ENCODE assay signal across 27 cellular contexts in the genomic region with DNA sequence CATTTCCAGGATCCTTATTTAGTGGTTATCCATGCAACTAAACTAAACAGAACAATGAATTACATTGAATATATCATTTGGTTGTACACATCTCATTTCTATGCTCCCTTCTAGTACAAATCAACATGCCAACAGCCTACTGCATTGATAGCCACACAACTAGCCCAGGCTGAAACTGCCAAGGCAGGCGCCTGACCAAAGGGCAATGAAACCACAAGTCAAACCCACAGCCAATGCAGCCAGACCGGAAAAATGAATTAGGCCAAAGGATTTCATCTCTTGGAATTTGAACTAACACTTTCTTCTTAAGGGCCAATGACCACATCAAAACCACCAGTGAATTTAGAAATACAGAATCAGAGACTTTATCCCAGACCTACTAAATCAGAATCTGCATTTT.
DNase-seq lines count a peak whose midpoint lies in the region; ATAC-seq, FAIRE-seq and TF ChIP-seq lines count a peak whose summit lies in the region.
"Had no signal": no experiment of that assay in that cellular context is flagged by ENCODE, and none has a peak within 500 bp of the region (broad histone marks: within the 10 kb centered on the region; RNA-seq: fewer than 3 reads in every experiment).

No MANE protein-coding gene starts in this region.

- H3K9me3 ChIP-seq in liver (ENCODE audit: control insufficient read depth in 4 of 4, low read length in 3 of 4) (no peaks in the 10 kb centered on the region), HepG2 (ENCODE audit: low read length) (0 out of 2 replicates have a peak, but pooled peaks cover 13% of the 10 kb centered on the region), hepatocyte (ENCODE audit: low read depth) (no peaks in the 10 kb centered on the region)
- H3K9me3 ChIP-seq: A549, psoas muscle had no signal

- no peak overlapping the region for H3K27ac ChIP-seq in liver (ENCODE audit: low read depth in 1 of 2, low read length in 2 of 2)
- no peak overlapping the region for H3K27ac ChIP-seq in HepG2 (ENCODE audit: extremely low read length, insufficient read depth, low read length)
- no peak overlapping the region for H3K27ac ChIP-seq in GM23338 (ENCODE audit: low read depth)
- no peak overlapping the region for H3K27ac ChIP-seq in hepatocyte
- H3K27ac ChIP-seq: A549, ascending aorta, foreskin keratinocyte, GM23248, psoas muscle had no signal

- no peaks in the 10 kb centered on the region for H3K9me3 Mint-ChIP-seq in GM23338

- POLR2A ChIA-PET in HepG2 (lab: Yijun Ruan, JAX) (no interaction called here), HEK293T (lab: Yijun Ruan, JAX) (no interaction called here)

- ATAC-seq in HepG2 (no peak), GM23338 (no peak)
- ATAC-seq: A549; activated naive CD4-positive, alpha-beta T cell treated with anti-CD3 and anti-CD28 coated beads, Interleukin-2, amount 50 U/mL, for 72 hours; activated T-cell treated with anti-CD3 and anti-CD28 coated beads, Interleukin-2, amount 50 U/mL, for 72 hours; foreskin keratinocyte; psoas muscle; T-cell had no signal

- H3K4me3 ChIP-seq in liver (ENCODE audit: low read depth in 1 of 3, low read length in 3 of 3) (no peak overlapping the region), HepG2 (replicated peaks in 1 of 3; ENCODE audit: insufficient read depth in 1 of 3, low read depth in 2 of 3, low read length in 3 of 3) (no peak overlapping the region), astrocyte of the cerebellum (ENCODE audit: low read depth, low read length) (no peak overlapping the region), GM23338 (no peak overlapping the region), hepatocyte (no peak overlapping the region)
- H3K4me3 ChIP-seq: A549, ascending aorta, GM23248, lung, psoas muscle, smooth muscle cell had no signal

- H3K4me3 Mint-ChIP-seq in GM23338: no peak overlapping the region
- H3K4me3 Mint-ChIP-seq: activated T-cell treated with anti-CD3 and anti-CD28 coated beads, Interleukin-2, amount 50 U/mL, for 72 hours; B cell; IgD-negative memory B cell; T-cell had no signal

- in situ Hi-C loops in HepG2 (cut with HindIII; ENCODE audit: extremely low pct_ligation_motif_present, low pct_unique_long_range_greater_than_20kb) (no loop called here), astrocyte of the cerebellum (cut with HindIII; ENCODE audit: low sequenced_read_pairs) (no loop called here)

- H3K79me2 ChIP-seq in HepG2 (ENCODE audit: insufficient read depth, low read length) (no peaks in the 10 kb centered on the region), GM23338 (replicated peaks; ENCODE audit: insufficient read depth) (no peaks in the 10 kb centered on the region), hepatocyte (no peaks in the 10 kb centered on the region)

- BruUV-seq in HepG2 (replicated peaks; lab: Mats Ljungman, UMichigan): no TSS peak

- WGBS in liver: 41% methylated on average over 2 of the region's 2 CpGs
- WGBS in HepG2 (ENCODE audit: low lambda C conversion rate): 33% methylated on average over 2 of the region's 2 CpGs
- WGBS in hepatocyte (ENCODE audit: low lambda C conversion rate, missing lambda C conversion rate): 91% methylated on average over 2 of the region's 2 CpGs

- H3K27me3 ChIP-seq in liver (ENCODE audit: control insufficient read depth in 4 of 4, insufficient read depth in 4 of 4, low read length in 3 of 4) (no peaks in the 10 kb centered on the region), HepG2 (ENCODE audit: control insufficient read depth in 1 of 2, insufficient read depth in 2 of 2, low read length in 2 of 2) (no peaks in the 10 kb centered on the region), GM23338 (ENCODE audit: insufficient read depth) (no peaks in the 10 kb centered on the region), hepatocyte (no peaks in the 10 kb centered on the region)
- H3K27me3 ChIP-seq: ascending aorta, foreskin keratinocyte had no signal

- H3K4me1 ChIP-seq in liver (ENCODE audit: control insufficient read depth in 4 of 4, insufficient read depth in 4 of 4, low read length in 3 of 4): peaks cover 0 to 8% (median 0%) of the 10 kb centered on the region in 4 donors
- no peaks in the 10 kb centered on the region for H3K4me1 ChIP-seq in HepG2 (ENCODE audit: insufficient read depth, low read length)
- H3K4me1 ChIP-seq in GM23338 (ENCODE audit: insufficient read depth): no peaks in the 10 kb centered on the region
- peaks cover 3% of the 10 kb centered on the region for H3K4me1 ChIP-seq in hepatocyte (ENCODE audit: insufficient read depth)
- H3K4me1 ChIP-seq: A549, ascending aorta, foreskin keratinocyte, psoas muscle had no signal

- H3K4me2 ChIP-seq in HepG2 (ENCODE audit: low read depth, low read length) (no peak overlapping the region), GM23338 (no peak overlapping the region), hepatocyte (no peak overlapping the region)
- H3K4me2 ChIP-seq: A549, smooth muscle cell had no signal

- intact Hi-C loops in HepG2 (cut with micrococcal nuclease; ENCODE audit: unreplicated experiment): no loop called here

- H3K27me3 Mint-ChIP-seq in GM23338 (ENCODE audit: insufficient read depth, low read depth, poor library complexity): no peaks in the 10 kb centered on the region
- H3K27me3 Mint-ChIP-seq: B cell, IgD-negative memory B cell, T-cell had no signal

- H3F3A ChIP-seq in GM23338 (replicated peaks; ENCODE audit: low read depth): no peaks in the 10 kb centered on the region

- H4K20me1 ChIP-seq in HepG2 (ENCODE audit: insufficient read depth, low read length) (no peaks in the 10 kb centered on the region), GM23338 (replicated peaks; ENCODE audit: insufficient read depth) (no peaks in the 10 kb centered on the region), hepatocyte (ENCODE audit: insufficient read depth, poor library complexity, severe bottlenecking) (no peaks in the 10 kb centered on the region)

- H3K27ac Mint-ChIP-seq in GM23338: no peak overlapping the region
- H3K27ac Mint-ChIP-seq: activated naive CD4-positive, alpha-beta T cell treated with anti-CD3 and anti-CD28 coated beads, Interleukin-2, amount 50 U/mL, for 72 hours; activated T-cell treated with anti-CD3 and anti-CD28 coated beads, Interleukin-2, amount 50 U/mL, for 72 hours; B cell; IgD-negative memory B cell; T-cell had no signal

- TF ChIP-seq POLR2A in HepG2 (IDR thresholded peaks at IDR 0.05; ENCODE audit: insufficient read depth in 1 of 2, low read depth in 2 of 2, low read length in 2 of 2): no peak

- TF ChIP-seq RAD21 in liver (IDR thresholded peaks at IDR 0.05) (peak in 1 of 2 donors; percentile 6), HepG2 (CRISPR knock-in tag; IDR thresholded peaks at IDR 0.05) (no peak)

- no peak for TF ChIP-seq EP300 in HepG2 (IDR thresholded peaks at IDR 0.05; ENCODE audit: low read depth in 2 of 2, low read length in 2 of 2)
- TF ChIP-seq EP300 in HepG2 (CRISPR knock-in tag; IDR thresholded peaks at IDR 0.05; ENCODE audit: borderline replicate concordance): no peak

- CTCF ChIA-PET in HepG2 (lab: Yijun Ruan, JAX; ENCODE audit: low intra/inter-chr PET ratio, low total read pairs): no interaction called here
- CTCF ChIA-PET in HEK293T (lab: Yijun Ruan, JAX): no interaction called here

- TF ChIP-seq CTCF in liver (IDR thresholded peaks at IDR 0.05; ENCODE audit: low read depth, low read length, missing input control): no peak
- TF ChIP-seq CTCF in HepG2 (CRISPR knock-in tag; IDR thresholded peaks at IDR 0.05): no peak
- TF ChIP-seq CTCF in astrocyte of the cerebellum (IDR thresholded peaks at IDR 0.05; ENCODE audit: low read depth, low read length, missing control alignments): no peak
- no peak for TF ChIP-seq CTCF in GM23338 (conservative IDR thresholded peaks at IDR 0.05; ENCODE audit: low read depth in 2 of 2)
- TF ChIP-seq CTCF in hepatocyte (IDR thresholded peaks at IDR 0.05; ENCODE audit: poor library complexity): no peak

- H3K4me1 Mint-ChIP-seq in GM23338: no peaks in the 10 kb centered on the region
- H3K4me1 Mint-ChIP-seq: B cell, IgD-negative memory B cell, T-cell had no signal

- H3K36me3 Mint-ChIP-seq in GM23338 (ENCODE audit: low read depth): no peaks in the 10 kb centered on the region
- H3K36me3 Mint-ChIP-seq: activated naive CD4-positive, alpha-beta T cell treated with anti-CD3 and anti-CD28 coated beads, Interleukin-2, amount 50 U/mL, for 72 hours; IgD-negative memory B cell; T-cell had no signal

- H3K9ac ChIP-seq in liver (ENCODE audit: low read depth in 1 of 2, low read length in 2 of 2) (no peak overlapping the region), HepG2 (ENCODE audit: insufficient read depth, low read depth, low read length) (no peak overlapping the region)
- H3K9ac ChIP-seq: GM23248 had no signal

- H2AFZ ChIP-seq in HepG2 (ENCODE audit: low read length): no peak overlapping the region
- no peak overlapping the region for H2AFZ ChIP-seq in GM23338
- H2AFZ ChIP-seq in hepatocyte: no peak overlapping the region
- H2AFZ ChIP-seq: GM23248 had no signal

- no peak for FAIRE-seq in HepG2 (lab: Jason Lieb, UNC)
- FAIRE-seq: A549 had no signal

- no peaks in the 10 kb centered on the region for H3K9me2 ChIP-seq in GM23338 (ENCODE audit: insufficient read depth)
- H3K9me2 ChIP-seq in hepatocyte (replicated peaks; ENCODE audit: insufficient read depth): no peaks in the 10 kb centered on the region

- no peaks in the 10 kb centered on the region for H3K36me3 ChIP-seq in liver (ENCODE audit: control insufficient read depth in 4 of 4, insufficient read depth in 3 of 4, low read depth in 1 of 4, low read length in 3 of 4)
- H3K36me3 ChIP-seq in HepG2 (replicated peaks in 1 of 2; ENCODE audit: control insufficient read depth in 1 of 2, insufficient read depth in 2 of 2, low read length in 2 of 2): no peaks in the 10 kb centered on the region
- no peaks in the 10 kb centered on the region for H3K36me3 ChIP-seq in GM23338 (ENCODE audit: insufficient read depth)
- no peaks in the 10 kb centered on the region for H3K36me3 ChIP-seq in hepatocyte (replicated peaks; ENCODE audit: insufficient read depth, low read depth)
- H3K36me3 ChIP-seq: ascending aorta had no signal

- DNase-seq in HepG2 (ENCODE audit: low spot score) (no peak), astrocyte of the cerebellum (ENCODE audit: low read depth) (peak; percentile 91), medulla oblongata (ENCODE audit: extremely low spot score) (peak; percentile 7), 8988T (no peak), GM23338 (ENCODE audit: low spot score) (no peak), HEK293T (ENCODE audit: extremely low spot score) (no peak), hepatocyte (ENCODE audit: low spot score) (no peak)
- DNase-seq: activated T-cell treated with anti-CD3 and anti-CD28 coated beads, Interleukin-2, amount 50 U/mL, for 72 hours; effector CD8-positive, alpha-beta T cell; foreskin keratinocyte; GM23248; hippocampal formation; NCI-H1436; NCI-H2171 treated with DMSO at 0.1 percent for 48 hours; NCI-H526 treated with DMSO at 0.1 percent for 48 hours; psoas muscle; stimulated activated CD4-positive, alpha-beta T cell treated with anti-CD3 and anti-CD28 coated beads, Interleukin-4, amount 100 ng/mL, for 1 hour; stimulated activated naive CD4-positive, alpha-beta T cell; T-cell had no signal

TF ChIP-seq in HepG2, 621 proteins besides CTCF, POLR2A, EP300 and RAD21 (continues in another document):
- no peak for TF ChIP-seq XBP1 (CRISPR knock-in tag; IDR thresholded peaks at IDR 0.05)

TF ChIP-seq in HEK293T, 16 proteins besides CTCF, POLR2A, EP300 and RAD21 (continues in another document):
- TF ChIP-seq TARDBP (IDR thresholded peaks at IDR 0.05): no peak
- TF ChIP-seq FOXK2 (IDR thresholded peaks at IDR 0.05): no peak
- TF ChIP-seq ELF4 (IDR thresholded peaks at IDR 0.05): no peak

Comparison
In these comparisons a context has a peak if more than half of its experiments do, and no peak if none do; other contexts are left out.
1. DNase-seq: peak in astrocyte of the cerebellum (single experiment) and medulla oblongata (single experiment); none in HepG2 (single experiment), 8988T (single experiment), GM23338 (single experiment), HEK293T (single experiment) and hepatocyte (single experiment).